Comparison of ENCODE assay signal across 12 cellular contexts in genomic region chr2:146986161-146986560, GRCh38.
A peak's percentile ranks its signal among the peaks of the same experiment; 100 is the strongest.
DNase-seq lines count a peak whose midpoint lies in the region; ATAC-seq and TF ChIP-seq lines count a peak whose summit lies in the region.
"Had no signal": no experiment of that assay in that cellular context is flagged by ENCODE, and none has a peak within 500 bp of the region (broad histone marks: within the 10 kb centered on the region; RNA-seq: fewer than 3 reads in every experiment).

No MANE protein-coding gene starts in this region.

- no peaks in the 10 kb centered on the region for H3K27me3 ChIP-seq in osteoblast (ENCODE audit: insufficient read depth, low read length)
- H3K27me3 ChIP-seq: neutrophil had no signal

- no peaks in the 10 kb centered on the region for H3K79me2 ChIP-seq in osteoblast (ENCODE audit: insufficient read depth, low read length)

- POLR2A ChIA-PET in activated CD8-positive, alpha-beta T cell treated with anti-CD3 and anti-CD28 coated beads for 36 hours (lab: Charles Lee): no interaction called here

- no peak overlapping the region for H3K27ac Mint-ChIP-seq in activated CD8-positive, alpha-beta T cell treated with anti-CD3 and anti-CD28 coated beads for 36 hours
- H3K27ac Mint-ChIP-seq: activated T-helper 2 cell treated with anti-CD3 and anti-CD28 coated beads, Interferon-gamma antibody, Interleukin-2, Interleukin-4, amounts not matched to agents 10 μg/mL and 5 μg/mL and 100 μg/mL, durations not matched to agents 14 hours and 24 hours and 36 hours had no signal

- no peak for TF ChIP-seq POLR2A in GM18505 (IDR thresholded peaks at IDR 0.05; ENCODE audit: borderline replicate concordance, extremely low read depth, insufficient read depth, insufficient read length)

- CTCF ChIA-PET in activated CD8-positive, alpha-beta T cell treated with anti-CD3 and anti-CD28 coated beads for 36 hours (lab: Charles Lee): no interaction called here

- peak overlapping the region; percentile 33 for H3K4me2 ChIP-seq in osteoblast (ENCODE audit: insufficient read depth, low read length)

- H3K27ac ChIP-seq in epithelial cell of prostate (peak overlapping the region; percentile 52), osteoblast (ENCODE audit: low read depth, low read length) (peak overlapping the region; percentile 78), substantia nigra (ENCODE audit: low read depth, low read length, poor library complexity, severe bottlenecking) (no peak overlapping the region)
- H3K27ac ChIP-seq: HL-60, neutrophil had no signal

- H3K4me1 Mint-ChIP-seq in activated CD8-positive, alpha-beta T cell treated with anti-CD3 and anti-CD28 coated beads for 36 hours (ENCODE audit: low read depth): no peaks in the 10 kb centered on the region

- intact Hi-C loops in activated CD8-positive, alpha-beta T cell treated with anti-CD3 and anti-CD28 coated beads for 36 hours (cut with micrococcal nuclease): no loop called here

- H3K9me3 Mint-ChIP-seq in activated CD8-positive, alpha-beta T cell treated with anti-CD3 and anti-CD28 coated beads for 36 hours: no peaks in the 10 kb centered on the region
- H3K9me3 Mint-ChIP-seq: activated T-helper 2 cell treated with anti-CD3 and anti-CD28 coated beads, Interferon-gamma antibody, Interleukin-2, Interleukin-4, amounts not matched to agents 10 μg/mL and 5 μg/mL and 100 μg/mL, durations not matched to agents 14 hours and 24 hours and 36 hours had no signal

- no peaks in the 10 kb centered on the region for H3K9me3 ChIP-seq in osteoblast (ENCODE audit: low read depth, low read length)
- H3K9me3 ChIP-seq: HAP-1, neutrophil had no signal

- H3K4me3 Mint-ChIP-seq in activated CD8-positive, alpha-beta T cell treated with anti-CD3 and anti-CD28 coated beads for 36 hours: no peak overlapping the region

- TF ChIP-seq CTCF in osteoblast (IDR thresholded peaks at IDR 0.05; ENCODE audit: extremely low read depth, low read depth, low read length): no peak
- no peak for TF ChIP-seq CTCF in activated CD8-positive, alpha-beta T cell treated with anti-CD3 and anti-CD28 coated beads for 36 hours (IDR thresholded peaks at IDR 0.05)

- H3K27me3 Mint-ChIP-seq in activated CD8-positive, alpha-beta T cell treated with anti-CD3 and anti-CD28 coated beads for 36 hours: peaks cover 1% of the 10 kb centered on the region

- no peak overlapping the region for H2AFZ ChIP-seq in osteoblast (ENCODE audit: low read length)

- H3K36me3 ChIP-seq in osteoblast (ENCODE audit: insufficient read depth, low read length): no peaks in the 10 kb centered on the region
- H3K36me3 ChIP-seq: HAP-1, neutrophil had no signal

- DNase-seq in epithelial cell of prostate (ENCODE audit: low read depth, low spot score): peak; percentile 40
- DNase-seq in osteoblast (ENCODE audit: insufficient read length, low spot score, missing footprints): peak; percentile 44
- no peak for DNase-seq in substantia nigra (lab: John Stamatoyannopoulos, UW)
- DNase-seq in activated gamma-delta T cell treated with Interleukin-2 at 50 U/mL for 16 hours: no peak
- no peak for DNase-seq in activated CD8-positive, alpha-beta T cell treated with anti-CD3 and anti-CD28 coated beads for 36 hours
- no peak for DNase-seq in ureter (ENCODE audit: low spot score)

- H3K4me1 ChIP-seq in osteoblast (ENCODE audit: insufficient read depth, low read length): peaks cover 58% of the 10 kb centered on the region

- H3K4me3 ChIP-seq in osteoblast (ENCODE audit: insufficient read depth, low read length): no peak overlapping the region
- H3K4me3 ChIP-seq: HAP-1 had no signal

- no peaks in the 10 kb centered on the region for H3K36me3 Mint-ChIP-seq in activated CD8-positive, alpha-beta T cell treated with anti-CD3 and anti-CD28 coated beads for 36 hours (ENCODE audit: low read depth)

- peak; percentile 70 for ATAC-seq in GM18505 (IDR thresholded peaks at IDR 0.05; ENCODE audit: unreplicated experiment)
- ATAC-seq in HG03469 (IDR thresholded peaks at IDR 0.05; ENCODE audit: unreplicated experiment): peak; percentile 74
- no peak for ATAC-seq in activated CD8-positive, alpha-beta T cell treated with anti-CD3 and anti-CD28 coated beads for 36 hours

- no peaks in the 10 kb centered on the region for H4K20me1 ChIP-seq in osteoblast (ENCODE audit: insufficient read depth, low read length)

Comparison
In these comparisons a context has a peak if more than half of its experiments do, and no peak if none do; other contexts are left out.
1. DNase-seq: peak in epithelial cell of prostate (single experiment) and osteoblast (single experiment); none in substantia nigra (0 of 49), activated gamma-delta T cell treated with Interleukin-2 at 50 U/mL for 16 hours (single experiment), activated CD8-positive, alpha-beta T cell treated with anti-CD3 and anti-CD28 coated beads for 36 hours (single experiment) and ureter (single experiment).